In genomic region chr10:117537436-117537903, GRCh38 we compare ENCODE assay signal across 8 cellular contexts. TPM values are rescaled to one million over a fixed set of nuclear protein-coding genes. Genes with fewer than 3 reads are reported as not detected.
DNase-seq lines count a peak whose midpoint lies in the region; ATAC-seq, FAIRE-seq and TF ChIP-seq lines count a peak whose summit lies in the region.

No MANE protein-coding gene starts in this region.

- peaks cover 42% of the 10 kb centered on the region for H3K4me1 Mint-ChIP-seq in brain

- H3K27ac ChIP-seq in BLaER1, result no peak overlapping the region
- H3K27ac ChIP-seq in HepG2 (ENCODE audit: extremely low read length, insufficient read depth, low read length), result no peak overlapping the region

- H3K9me3 ChIP-seq in BLaER1 (peaks cover 10% of the 10 kb centered on the region), HepG2 (ENCODE audit: low read length) (no peaks in the 10 kb centered on the region)

- H3K27me3 Mint-ChIP-seq in brain, result peaks cover 91% of the 10 kb centered on the region

- BruUV-seq in HepG2 (replicated peaks; lab: Mats Ljungman, UMichigan), result no TSS peak

- CTCF ChIA-PET in HEK293T (lab: Yijun Ruan, JAX) (interaction anchor here (0.6 to 1.7 kb wide), 7 partner anchors 14 to 956 kb away, joined by 3 to 8 read pairs (median 4); no protein-coding TSS in a partner anchor), HepG2 (lab: Yijun Ruan, JAX; ENCODE audit: low intra/inter-chr PET ratio, low total read pairs) (interaction anchor here (1.1 to 2.3 kb wide), 4 partner anchors 569 to 886 kb away, joined by 4 to 19 read pairs (median 4); no protein-coding TSS in a partner anchor)

- POLR2A ChIA-PET in HEK293T (lab: Yijun Ruan, JAX), result no interaction called here
- POLR2A ChIA-PET in HepG2 (lab: Yijun Ruan, JAX), result no interaction called here

- TF ChIP-seq POLR2A in HepG2 (IDR thresholded peaks at IDR 0.05; ENCODE audit: insufficient read depth in 1 of 2, low read depth in 2 of 2, low read length in 2 of 2), result no peak

- DNase-seq in HEK293T (ENCODE audit: extremely low spot score), result peak; percentile 85
- no peak for DNase-seq in HepG2 (ENCODE audit: low spot score)
- no peak for DNase-seq in sciatic nerve (ENCODE audit: low spot score)
- DNase-seq in GDM1 (lab: John Stamatoyannopoulos, UW), result no peak
- no peak for DNase-seq in cerebellar nuclear complex (lab: John Stamatoyannopoulos, UW)
- no peak for DNase-seq in glomerular visceral epithelial cell (ENCODE audit: extremely low spot score)

- H3K9me3 Mint-ChIP-seq in brain, result peaks cover 0 to 5% (median 3%) of the 10 kb centered on the region in 5 experiments

- H4K20me1 ChIP-seq in BLaER1 (peaks cover 100% of the 10 kb centered on the region), HepG2 (ENCODE audit: insufficient read depth, low read length) (no peaks in the 10 kb centered on the region)

- TF ChIP-seq EP300 in HepG2 (IDR thresholded peaks at IDR 0.05; ENCODE audit: low read depth in 2 of 2, low read length in 2 of 2) (no peak), HepG2 (CRISPR knock-in tag; IDR thresholded peaks at IDR 0.05; ENCODE audit: borderline replicate concordance) (no peak)

- no peaks in the 10 kb centered on the region for H3K36me3 Mint-ChIP-seq in brain

- no peaks in the 10 kb centered on the region for H3K36me3 ChIP-seq in BLaER1
- no peaks in the 10 kb centered on the region for H3K36me3 ChIP-seq in HepG2 (replicated peaks in 1 of 2; ENCODE audit: control insufficient read depth in 1 of 2, insufficient read depth in 2 of 2, low read length in 2 of 2)

- intact Hi-C loops in HepG2 (cut with micrococcal nuclease; ENCODE audit: unreplicated experiment) (loop anchor here (5.0 kb wide), 1 partner anchor 570 kb away; no protein-coding TSS in a partner anchor), sciatic nerve (cut with DNase I) (no loop called here)

- H3K9ac ChIP-seq in BLaER1 (no peak overlapping the region), HepG2 (ENCODE audit: insufficient read depth, low read depth, low read length) (no peak overlapping the region)

- H3K4me3 ChIP-seq in BLaER1 (peak overlapping the region; percentile 20; the same call in 1 of the 2 replicates), HepG2 (replicated peaks in 1 of 3; ENCODE audit: insufficient read depth in 1 of 3, low read depth in 2 of 3, low read length in 3 of 3) (peak overlapping the region in 1 of 3 experiments; percentile 50; a peak in 1 of 6 replicates)

- H3K4me2 ChIP-seq in BLaER1 (peak overlapping the region; percentile 62), HepG2 (ENCODE audit: low read depth, low read length) (peak overlapping the region; percentile 50)

- ATAC-seq in HepG2 (peak; percentile 78), sciatic nerve (no peak)

- H3K4me1 ChIP-seq in BLaER1 (peaks cover 15% of the 10 kb centered on the region; the same call in 1 of the 2 replicates), HepG2 (ENCODE audit: insufficient read depth, low read length) (0 out of 2 replicates have a peak, but pooled peaks cover 17% of the 10 kb centered on the region)

- H3K27me3 ChIP-seq in BLaER1 (peaks cover 100% of the 10 kb centered on the region), HepG2 (ENCODE audit: control insufficient read depth in 1 of 2, insufficient read depth in 2 of 2, low read length in 2 of 2) (peaks cover 14 to 93% of the 10 kb centered on the region in 2 experiments)

- in situ Hi-C loops in HepG2 (cut with HindIII; ENCODE audit: extremely low pct_ligation_motif_present, low pct_unique_long_range_greater_than_20kb), result loop anchor here (25.0 kb wide), 1 partner anchor 575 kb away; no protein-coding TSS in a partner anchor

- peak overlapping the region in 3 of 5 experiments; percentile 65 to 91 (median 67) for H3K4me3 Mint-ChIP-seq in brain

- 11% methylated on average over 19 of the region's 39 CpGs for WGBS in HepG2 (ENCODE audit: low lambda C conversion rate)

- no peak overlapping the region for H2AFZ ChIP-seq in HepG2 (ENCODE audit: low read length)

- no peak for FAIRE-seq in HepG2 (lab: Jason Lieb, UNC)

- no peaks in the 10 kb centered on the region for H3K79me2 ChIP-seq in HepG2 (ENCODE audit: insufficient read depth, low read length)

- peak; percentile 79 for TF ChIP-seq RAD21 in HepG2 (CRISPR knock-in tag; IDR thresholded peaks at IDR 0.05)

- TF ChIP-seq CTCF in brain (conservative IDR thresholded peaks at IDR 0.05) (peak; percentile 77 to 88), HepG2 (CRISPR knock-in tag; IDR thresholded peaks at IDR 0.05) (peak; percentile 63; the same call in 1 of the 2 replicates)

- H3K27ac Mint-ChIP-seq in brain, result peak overlapping the region in 1 of 5 experiments; percentile 55

TF ChIP-seq in HEK293T, 16 proteins besides CTCF, POLR2A, EP300 and RAD21 (continues in another document):
- TF ChIP-seq SP1 (IDR thresholded peaks at IDR 0.05) (no peak), CTBP1 (IDR thresholded peaks at IDR 0.05; ENCODE audit: borderline replicate concordance) (no peak), NFRKB (IDR thresholded peaks at IDR 0.05) (no peak), ELF4 (IDR thresholded peaks at IDR 0.05) (no peak), FOXK2 (IDR thresholded peaks at IDR 0.05) (no peak), BHLHE40 (IDR thresholded peaks at IDR 0.05; ENCODE audit: borderline replicate concordance) (no peak), FOXA1 (IDR thresholded peaks at IDR 0.05) (no peak), SUZ12 (IDR thresholded peaks at IDR 0.05) (no peak), ARNT (IDR thresholded peaks at IDR 0.05) (no peak), TARDBP (IDR thresholded peaks at IDR 0.05) (no peak), HDGF (IDR thresholded peaks at IDR 0.05; ENCODE audit: borderline replicate concordance) (no peak), ZNF384 (IDR thresholded peaks at IDR 0.05) (no peak), FOXM1 (IDR thresholded peaks at IDR 0.05; ENCODE audit: borderline replicate concordance) (no peak)
- TF ChIP-seq, protein P1, sequence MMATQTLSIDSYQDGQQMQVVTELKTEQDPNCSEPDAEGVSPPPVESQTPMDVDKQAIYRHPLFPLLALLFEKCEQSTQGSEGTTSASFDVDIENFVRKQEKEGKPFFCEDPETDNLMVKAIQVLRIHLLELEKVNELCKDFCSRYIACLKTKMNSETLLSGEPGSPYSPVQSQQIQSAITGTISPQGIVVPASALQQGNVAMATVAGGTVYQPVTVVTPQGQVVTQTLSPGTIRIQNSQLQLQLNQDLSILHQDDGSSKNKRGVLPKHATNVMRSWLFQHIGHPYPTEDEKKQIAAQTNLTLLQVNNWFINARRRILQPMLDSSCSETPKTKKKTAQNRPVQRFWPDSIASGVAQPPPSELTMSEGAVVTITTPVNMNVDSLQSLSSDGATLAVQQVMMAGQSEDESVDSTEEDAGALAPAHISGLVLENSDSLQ (IDR thresholded peaks at IDR 0.05), result no peak

TF ChIP-seq in HepG2, 621 proteins besides CTCF, POLR2A, EP300 and RAD21 (continues in another document):
- no peak for TF ChIP-seq DR1 (CRISPR knock-in tag; IDR thresholded peaks at IDR 0.05)
- no peak for TF ChIP-seq IRF2 (CRISPR knock-in tag; IDR thresholded peaks at IDR 0.05)
- TF ChIP-seq, protein P2, sequence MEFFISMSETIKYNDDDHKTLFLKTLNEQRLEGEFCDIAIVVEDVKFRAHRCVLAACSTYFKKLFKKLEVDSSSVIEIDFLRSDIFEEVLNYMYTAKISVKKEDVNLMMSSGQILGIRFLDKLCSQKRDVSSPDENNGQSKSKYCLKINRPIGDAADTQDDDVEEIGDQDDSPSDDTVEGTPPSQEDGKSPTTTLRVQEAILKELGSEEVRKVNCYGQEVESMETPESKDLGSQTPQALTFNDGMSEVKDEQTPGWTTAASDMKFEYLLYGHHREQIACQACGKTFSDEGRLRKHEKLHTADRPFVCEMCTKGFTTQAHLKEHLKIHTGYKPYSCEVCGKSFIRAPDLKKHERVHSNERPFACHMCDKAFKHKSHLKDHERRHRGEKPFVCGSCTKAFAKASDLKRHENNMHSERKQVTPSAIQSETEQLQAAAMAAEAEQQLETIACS (CRISPR knock-in tag; IDR thresholded peaks at IDR 0.05), result peak; percentile 58; the same call in 1 of the 2 replicates
- TF ChIP-seq CC2D1A (CRISPR knock-in tag; IDR thresholded peaks at IDR 0.05), result no peak

RNA-seq across cellular contexts. Expression of gene EMX2, which starts 5.1 kb away (rescaled TPM):
- 11.4 TPM for polyA plus RNA-seq in brain (ENCODE audit: insufficient read depth, low read depth, low replicate concordance)
- total RNA-seq in HepG2 (2016; rRNA removed; fragmentation: Illumina TruSeq; extraction: Trizol), result not detected in 2 replicates
- not detected in 2 replicates for total RNA-seq in HepG2 (2016; cell fraction: cytosol; rRNA removed; fragmentation: Illumina TruSeq; extraction: Trizol; ENCODE audit: low read depth)
- not detected in 2 replicates for total RNA-seq in HepG2 (2016; cell fraction: insoluble cytoplasmic fraction; rRNA removed; fragmentation: Illumina TruSeq; extraction: Trizol)
- not detected in 2 replicates for total RNA-seq in HepG2 (2016; cell fraction: membrane; rRNA removed; fragmentation: Illumina TruSeq; extraction: Trizol)
- not detected in 2 replicates for total RNA-seq in HepG2 (2016; cell fraction: nucleus; rRNA removed; fragmentation: Illumina TruSeq; extraction: Trizol)
- not detected in 2 replicates for polyA plus RNA-seq in HepG2 (2011; rRNA removed)
- not detected in 2 replicates for polyA plus RNA-seq in HepG2 (2011; cell fraction: cytosol; rRNA removed)
- not detected in 2 replicates for polyA plus RNA-seq in HepG2 (2011; cell fraction: nucleus; rRNA removed)
- polyA plus RNA-seq in HepG2 (2012), result 0.07 TPM in 1 of 2 replicates, not detected in the other
- polyA plus RNA-seq in HepG2 (2016; cell fraction: cytosol; fragmentation: Illumina TruSeq; extraction: Trizol; ENCODE audit: low read depth), result not detected in 2 replicates
- polyA plus RNA-seq in HepG2 (2016; cell fraction: insoluble cytoplasmic fraction; fragmentation: Illumina TruSeq; extraction: Trizol; ENCODE audit: low read depth), result not detected in 2 replicates
- polyA plus RNA-seq in HepG2 (2016; cell fraction: membrane; fragmentation: Illumina TruSeq; extraction: Trizol; ENCODE audit: low read depth), result not detected in 2 replicates
- not detected in 2 replicates for polyA plus RNA-seq in HepG2 (2016; cell fraction: nucleus; fragmentation: Illumina TruSeq; extraction: Trizol; ENCODE audit: insufficient read depth, low read depth)
- not detected in 2 replicates for polyA minus RNA-seq in HepG2 (2011; rRNA and poly(A)+ RNA removed; ENCODE audit: low replicate concordance)
- not detected in 2 replicates for polyA minus RNA-seq in HepG2 (2011; cell fraction: cytosol; rRNA and poly(A)+ RNA removed)
- polyA minus RNA-seq in HepG2 (2011; cell fraction: nucleus; rRNA and poly(A)+ RNA removed), result not detected in 2 replicates
- total RNA-seq in sciatic nerve, result 3.3 TPM
